ENCODE assay signal across 19 cellular contexts in genomic region chr10:64785816-64786215, GRCh38.
DNase-seq lines count a peak whose midpoint lies in the region; TF ChIP-seq lines count a peak whose summit lies in the region.
"Had no signal": no experiment of that assay in that cellular context is flagged by ENCODE, and none has a peak within 500 bp of the region (broad histone marks: within the 10 kb centered on the region; RNA-seq: fewer than 3 reads in every experiment).

No MANE protein-coding gene starts in this region.

- no peaks in the 10 kb centered on the region for H3K36me3 Mint-ChIP-seq in nephron (ENCODE audit: low read depth)
- no peaks in the 10 kb centered on the region for H3K36me3 Mint-ChIP-seq in activated T-cell treated with anti-CD3 and anti-CD28 coated beads, Interleukin-2, amount 50 U/mL, for 24 hours (ENCODE audit: low read depth)
- H3K36me3 Mint-ChIP-seq in activated T-helper 2 cell treated with anti-CD3 and anti-CD28 coated beads, Interferon-gamma antibody, Interleukin-2, Interleukin-4, amounts not matched to agents 10 μg/mL and 5 μg/mL and 100 μg/mL, durations not matched to agents 14 hours and 24 hours and 36 hours (ENCODE audit: low read depth): no peaks in the 10 kb centered on the region
- H3K36me3 Mint-ChIP-seq: CD8-positive, alpha-beta T cell had no signal

- H3K4me3 ChIP-seq in dorsolateral prefrontal cortex: no peak overlapping the region
- H3K4me3 ChIP-seq: BLaER1 treated with 17β-estradiol and CSF1 and Interleukin-3, amounts not matched to agents 10 nM and 100 nM had no signal

- H3K27ac ChIP-seq in dorsolateral prefrontal cortex: peak overlapping the region in 5 of 59 donors; percentile 10 to 57 (median 34)
- H3K27ac ChIP-seq: BLaER1 treated with 17β-estradiol and CSF1 and Interleukin-3, amounts not matched to agents 10 nM and 100 nM; C4-2B had no signal

- no peaks in the 10 kb centered on the region for H3K27me3 Mint-ChIP-seq in nephron (ENCODE audit: low read depth)
- H3K27me3 Mint-ChIP-seq in activated T-cell treated with anti-CD3 and anti-CD28 coated beads, Interleukin-2, amount 50 U/mL, for 24 hours: no peaks in the 10 kb centered on the region
- H3K27me3 Mint-ChIP-seq in activated T-helper 2 cell treated with anti-CD3 and anti-CD28 coated beads, Interferon-gamma antibody, Interleukin-2, Interleukin-4, amounts not matched to agents 10 μg/mL and 5 μg/mL and 100 μg/mL, durations not matched to agents 14 hours and 24 hours and 36 hours (ENCODE audit: low read depth): no peaks in the 10 kb centered on the region
- H3K27me3 Mint-ChIP-seq: B cell; CD4-positive, alpha-beta T cell had no signal

- no peak overlapping the region for H3K4me3 Mint-ChIP-seq in nephron
- H3K4me3 Mint-ChIP-seq in activated T-cell treated with anti-CD3 and anti-CD28 coated beads, Interleukin-2, amount 50 U/mL, for 24 hours: no peak overlapping the region
- no peak overlapping the region for H3K4me3 Mint-ChIP-seq in activated T-helper 2 cell treated with anti-CD3 and anti-CD28 coated beads, Interferon-gamma antibody, Interleukin-2, Interleukin-4, amounts not matched to agents 10 μg/mL and 5 μg/mL and 100 μg/mL, durations not matched to agents 14 hours and 24 hours and 36 hours (ENCODE audit: low read depth)
- H3K4me3 Mint-ChIP-seq: B cell; CD4-positive, alpha-beta T cell; CD8-positive, alpha-beta T cell had no signal

- DNase-seq in Ammon's horn (ENCODE audit: low spot score): peak; percentile 32
- DNase-seq in dorsolateral prefrontal cortex: peak in 7 of 10 donors; percentile 6 to 44 (median 28)
- peak; percentile 42 for DNase-seq in occipital lobe (lab: John Stamatoyannopoulos, UW)
- DNase-seq in activated T-cell treated with anti-CD3 and anti-CD28 coated beads, Interleukin-2, amount 50 U/mL, for 24 hours: no peak
- no peak for DNase-seq in activated T-helper 2 cell treated with anti-CD3 and anti-CD28 coated beads, Interferon-gamma antibody, Interleukin-2, Interleukin-4, amounts not matched to agents 10 μg/mL and 5 μg/mL and 100 μg/mL, durations not matched to agents 14 hours and 24 hours and 36 hours (ENCODE audit: low spot score)
- DNase-seq in epidermal melanocyte (ENCODE audit: insufficient read length, low spot score): no peak
- no peak for DNase-seq in GM19240 (ENCODE audit: insufficient read length, low spot score)
- DNase-seq: 8988T; ACHN; Caco-2; Calu3; CD4-positive, alpha-beta T cell; CD8-positive, alpha-beta T cell; DMS79 treated with DMSO at 0.1 percent for 48 hours; GF-D8 had no signal

- no peaks in the 10 kb centered on the region for H3K27me3 ChIP-seq in dorsolateral prefrontal cortex
- H3K27me3 ChIP-seq: BLaER1 treated with 17β-estradiol and CSF1 and Interleukin-3, amounts not matched to agents 10 nM and 100 nM had no signal

- intact Hi-C loops in dorsolateral prefrontal cortex (cut with DNase I): no loop called here
- intact Hi-C loops in activated T-helper 2 cell treated with anti-CD3 and anti-CD28 coated beads, Interferon-gamma antibody, Interleukin-2, Interleukin-4, amounts not matched to agents 10 μg/mL and 5 μg/mL and 100 μg/mL, durations not matched to agents 14 hours and 24 hours and 36 hours (cut with micrococcal nuclease): no loop called here

- TF ChIP-seq CTCF in dorsolateral prefrontal cortex (IDR thresholded peaks at IDR 0.05 in 54 of 56, conservative IDR thresholded peaks at IDR 0.05 in 2 of 56; ENCODE audit: low read depth in 1 of 56, partially characterized antibody in 56 of 56) (no peak), nephron (IDR thresholded peaks at IDR 0.05; ENCODE audit: unreplicated experiment in 3 of 3) (no peak)

- H3K9me3 Mint-ChIP-seq in nephron: peaks cover 2% of the 10 kb centered on the region
- H3K9me3 Mint-ChIP-seq in activated T-cell treated with anti-CD3 and anti-CD28 coated beads, Interleukin-2, amount 50 U/mL, for 24 hours: peaks cover 16% of the 10 kb centered on the region
- peaks cover 8% of the 10 kb centered on the region for H3K9me3 Mint-ChIP-seq in activated T-helper 2 cell treated with anti-CD3 and anti-CD28 coated beads, Interferon-gamma antibody, Interleukin-2, Interleukin-4, amounts not matched to agents 10 μg/mL and 5 μg/mL and 100 μg/mL, durations not matched to agents 14 hours and 24 hours and 36 hours

- H3K4me1 Mint-ChIP-seq in nephron: no peaks in the 10 kb centered on the region
- no peaks in the 10 kb centered on the region for H3K4me1 Mint-ChIP-seq in activated T-cell treated with anti-CD3 and anti-CD28 coated beads, Interleukin-2, amount 50 U/mL, for 24 hours (ENCODE audit: low read depth)
- H3K4me1 Mint-ChIP-seq in activated T-helper 2 cell treated with anti-CD3 and anti-CD28 coated beads, Interferon-gamma antibody, Interleukin-2, Interleukin-4, amounts not matched to agents 10 μg/mL and 5 μg/mL and 100 μg/mL, durations not matched to agents 14 hours and 24 hours and 36 hours (ENCODE audit: low read depth): no peaks in the 10 kb centered on the region
- H3K4me1 Mint-ChIP-seq: B cell had no signal

- peak overlapping the region; percentile 55 to 87 (median 59) for H3K27ac Mint-ChIP-seq in nephron
- H3K27ac Mint-ChIP-seq in activated T-cell treated with anti-CD3 and anti-CD28 coated beads, Interleukin-2, amount 50 U/mL, for 24 hours: no peak overlapping the region
- H3K27ac Mint-ChIP-seq in activated T-helper 2 cell treated with anti-CD3 and anti-CD28 coated beads, Interferon-gamma antibody, Interleukin-2, Interleukin-4, amounts not matched to agents 10 μg/mL and 5 μg/mL and 100 μg/mL, durations not matched to agents 14 hours and 24 hours and 36 hours: no peak overlapping the region
- H3K27ac Mint-ChIP-seq: B cell; CD4-positive, alpha-beta T cell; CD8-positive, alpha-beta T cell had no signal

Comparison
In these comparisons a context has a peak if more than half of its experiments do, and no peak if none do; other contexts are left out.
1. DNase-seq: peak in Ammon's horn (single experiment), dorsolateral prefrontal cortex (7 of 10) and occipital lobe (single experiment); none in activated T-cell treated with anti-CD3 and anti-CD28 coated beads, Interleukin-2, amount 50 U/mL, for 24 hours (single experiment), activated T-helper 2 cell treated with anti-CD3 and anti-CD28 coated beads, Interferon-gamma antibody, Interleukin-2, Interleukin-4, amounts not matched to agents 10 μg/mL and 5 μg/mL and 100 μg/mL, durations not matched to agents 14 hours and 24 hours and 36 hours (single experiment), epidermal melanocyte (single experiment) and GM19240 (single experiment).
2. H3K27ac Mint-ChIP-seq: peak in nephron (3 of 3); none in activated T-cell treated with anti-CD3 and anti-CD28 coated beads, Interleukin-2, amount 50 U/mL, for 24 hours (single experiment) and activated T-helper 2 cell treated with anti-CD3 and anti-CD28 coated beads, Interferon-gamma antibody, Interleukin-2, Interleukin-4, amounts not matched to agents 10 μg/mL and 5 μg/mL and 100 μg/mL, durations not matched to agents 14 hours and 24 hours and 36 hours (single experiment).